ENCODE assay signal across 8 cellular contexts in genomic region chr20:1391640-1392442, GRCh38. TPM values are rescaled to one million over a fixed set of nuclear protein-coding genes. Genes with fewer than 3 reads are reported as not detected.
A peak's percentile ranks its signal among the peaks of the same experiment; 100 is the strongest.
DNase-seq lines count a peak whose midpoint lies in the region; ATAC-seq and TF ChIP-seq lines count a peak whose summit lies in the region.

No MANE protein-coding gene starts in this region.

- H3K36me3 ChIP-seq in A673 (ENCODE audit: insufficient read depth, low read length, poor library complexity, severe bottlenecking) (no peaks in the 10 kb centered on the region), neutrophil (peaks cover 11% of the 10 kb centered on the region)

- H3K27me3 ChIP-seq in A673 (replicated peaks; ENCODE audit: insufficient read depth, low read depth, low read length, poor library complexity) = no peaks in the 10 kb centered on the region
- no peaks in the 10 kb centered on the region for H3K27me3 ChIP-seq in neutrophil

- H3K4me1 Mint-ChIP-seq in activated CD4-positive, alpha-beta T cell treated with anti-CD3 and anti-CD28 coated beads, Interleukin-2, amount 10 ng/mL, durations not matched to agents 7 days and 5 days = peaks cover 66% of the 10 kb centered on the region

- peaks cover 38% of the 10 kb centered on the region for H3K4me1 ChIP-seq in A673 (ENCODE audit: insufficient read depth, low read length, poor library complexity, severe bottlenecking)
- H3K4me1 ChIP-seq in neutrophil (ENCODE audit: control insufficient read depth in 1 of 2, insufficient read depth in 1 of 2, low read depth in 1 of 2, low read length in 1 of 2) = peaks cover 93% of the 10 kb centered on the region in 2 experiments

- peaks cover 30% of the 10 kb centered on the region for H3K36me3 Mint-ChIP-seq in activated CD4-positive, alpha-beta T cell treated with anti-CD3 and anti-CD28 coated beads, Interleukin-2, amount 10 ng/mL, durations not matched to agents 7 days and 5 days (ENCODE audit: low read depth)

- intact Hi-C loops in A673 (cut with micrococcal nuclease; ENCODE audit: unreplicated experiment) = loop anchor here (2.0 to 10.0 kb wide), 2 partner anchors 67 to 167 kb away; partner anchors contain the start of gene RAD21L1

- POLR2A ChIA-PET in A673 (lab: Charles Lee; ENCODE audit: low non-redundant PET) = interaction anchor here (0.6 kb wide), 1 partner anchor 74 kb away, joined by 4 read pairs; no protein-coding TSS in a partner anchor
- POLR2A ChIA-PET in activated CD4-positive, alpha-beta T cell treated with anti-CD3 and anti-CD28 coated beads, Interleukin-2, amount 10 ng/mL, durations not matched to agents 7 days and 5 days (lab: Charles Lee) = no interaction called here

- H3K9me3 ChIP-seq in A673 (ENCODE audit: low read depth, low read length, poor library complexity, severe bottlenecking) (no peaks in the 10 kb centered on the region), neutrophil (no peaks in the 10 kb centered on the region)

- H3K27ac Mint-ChIP-seq in activated CD4-positive, alpha-beta T cell treated with anti-CD3 and anti-CD28 coated beads, Interleukin-2, amount 10 ng/mL, durations not matched to agents 7 days and 5 days = peak overlapping the region; percentile 78

- no peak for ATAC-seq in GM19035 (IDR thresholded peaks at IDR 0.05; ENCODE audit: unreplicated experiment)

- H3K27ac ChIP-seq in A673 (ENCODE audit: low read depth, low read length, poor library complexity, severe bottlenecking) (peak overlapping the region; percentile 81), neutrophil (peak overlapping the region; percentile 96)

- peak overlapping the region; percentile 97 for H3K4me3 ChIP-seq in A673 (ENCODE audit: low read depth, low read length, poor library complexity, severe bottlenecking)
- peak overlapping the region; percentile 88 for H3K4me3 ChIP-seq in fibroblast of the aortic adventitia (ENCODE audit: low read depth, low read length)
- H3K4me3 ChIP-seq in neutrophil (ENCODE audit: low read depth in 1 of 2, low read length in 1 of 2) = peak overlapping the region; percentile 79 to 86

- CTCF ChIA-PET in A673 (lab: Charles Lee) = no interaction called here
- CTCF ChIA-PET in activated CD4-positive, alpha-beta T cell treated with anti-CD3 and anti-CD28 coated beads, Interleukin-2, amount 10 ng/mL, durations not matched to agents 7 days and 5 days (lab: Charles Lee) = interaction anchor here (0.7 to 2.2 kb wide), 13 partner anchors 8 to 75 kb away, joined by 3 to 9 read pairs (median 3); partner anchors contain the start of gene NSFL1C

- DNase-seq in A673 (ENCODE audit: low spot score) (peak; percentile 51), HK-2 (ENCODE audit: unreplicated experiment) (peak; percentile 55), fibroblast of the aortic adventitia (ENCODE audit: low read depth) (no peak), foreskin melanocyte (no peak), NCI-H345 (lab: John Stamatoyannopoulos, UW) (no peak)
- DNase-seq in activated CD4-positive, alpha-beta T cell treated with anti-CD3 and anti-CD28 coated beads, Interleukin-2, amount 10 ng/mL, durations not matched to agents 7 days and 5 days = no peak

- H3K27me3 Mint-ChIP-seq in activated CD4-positive, alpha-beta T cell treated with anti-CD3 and anti-CD28 coated beads, Interleukin-2, amount 10 ng/mL, durations not matched to agents 7 days and 5 days = peaks cover 15% of the 10 kb centered on the region

- H3K4me3 Mint-ChIP-seq in activated CD4-positive, alpha-beta T cell treated with anti-CD3 and anti-CD28 coated beads, Interleukin-2, amount 10 ng/mL, durations not matched to agents 7 days and 5 days = peak overlapping the region; percentile 87

- H3K9me3 Mint-ChIP-seq in activated CD4-positive, alpha-beta T cell treated with anti-CD3 and anti-CD28 coated beads, Interleukin-2, amount 10 ng/mL, durations not matched to agents 7 days and 5 days = peaks cover 6% of the 10 kb centered on the region

- TF ChIP-seq CTCF in A673 (conservative IDR thresholded peaks at IDR 0.05; ENCODE audit: low read depth, low read length) (no peak), fibroblast of the aortic adventitia (IDR thresholded peaks at IDR 0.05; ENCODE audit: insufficient read depth, low read length) (no peak), neutrophil (IDR thresholded peaks at IDR 0.05) (no peak)

- BruUV-seq in A673 (replicated peaks; lab: Mats Ljungman, UMichigan) = no TSS peak

RNA-seq across cellular contexts. Expression of gene FKBP1A, which starts 1.0 kb away (rescaled TPM):
- total RNA-seq in A673 (2021) = 264 and 270 TPM in 2 replicates
- 100 to 1,000 TPM; 207 to 238 TPM for total RNA-seq in activated CD4-positive, alpha-beta T cell treated with anti-CD3 and anti-CD28 coated beads, Interleukin-2, amount 10 ng/mL, durations not matched to agents 7 days and 5 days
- total RNA-seq in fibroblast of the aortic adventitia (ENCODE audit: low replicate concordance) = 39.3 and 200 TPM in 2 replicates

Comparison
In these comparisons a context has a peak if more than half of its experiments do, and no peak if none do; other contexts are left out.
1. DNase-seq: peak in A673 (single experiment) and HK-2 (single experiment); none in activated CD4-positive, alpha-beta T cell treated with anti-CD3 and anti-CD28 coated beads, Interleukin-2, amount 10 ng/mL, durations not matched to agents 7 days and 5 days (single experiment), fibroblast of the aortic adventitia (single experiment), foreskin melanocyte (single experiment) and NCI-H345 (single experiment).
2. Peak in every context shown above with its lines, with median percentiles within 50 percentile points of each other: H3K4me3 ChIP-seq.